Comparison of ENCODE assay signal across 7 cellular contexts in genomic region chr9:32956606-32957005, GRCh38.
"Had no signal": no experiment of that assay in that cellular context is flagged by ENCODE, and none has a peak within 500 bp of the region (broad histone marks: within the 10 kb centered on the region; RNA-seq: fewer than 3 reads in every experiment).

No MANE protein-coding gene starts in this region.

- H3K4me1 ChIP-seq: HAP-1 had no signal

- H3K36me3 ChIP-seq: HAP-1 had no signal

- H3K9me3 Mint-ChIP-seq: HFFc6 had no signal

- H3K9ac ChIP-seq: GM23248 had no signal

- H3K27ac Mint-ChIP-seq: HFFc6 had no signal

- H3K9me3 ChIP-seq: HAP-1 had no signal

- H3K27ac ChIP-seq: GM23248, HL-60 had no signal

- DNase-seq: GM23248, GOT3, HFFc6 had no signal

- H3K4me3 Mint-ChIP-seq: HFFc6 had no signal

- ATAC-seq: HCT116, HepG2 had no signal

- H3K4me3 ChIP-seq: GM23248, HAP-1 had no signal
